ENCODE assay signal across 8 cellular contexts in the genomic region with DNA sequence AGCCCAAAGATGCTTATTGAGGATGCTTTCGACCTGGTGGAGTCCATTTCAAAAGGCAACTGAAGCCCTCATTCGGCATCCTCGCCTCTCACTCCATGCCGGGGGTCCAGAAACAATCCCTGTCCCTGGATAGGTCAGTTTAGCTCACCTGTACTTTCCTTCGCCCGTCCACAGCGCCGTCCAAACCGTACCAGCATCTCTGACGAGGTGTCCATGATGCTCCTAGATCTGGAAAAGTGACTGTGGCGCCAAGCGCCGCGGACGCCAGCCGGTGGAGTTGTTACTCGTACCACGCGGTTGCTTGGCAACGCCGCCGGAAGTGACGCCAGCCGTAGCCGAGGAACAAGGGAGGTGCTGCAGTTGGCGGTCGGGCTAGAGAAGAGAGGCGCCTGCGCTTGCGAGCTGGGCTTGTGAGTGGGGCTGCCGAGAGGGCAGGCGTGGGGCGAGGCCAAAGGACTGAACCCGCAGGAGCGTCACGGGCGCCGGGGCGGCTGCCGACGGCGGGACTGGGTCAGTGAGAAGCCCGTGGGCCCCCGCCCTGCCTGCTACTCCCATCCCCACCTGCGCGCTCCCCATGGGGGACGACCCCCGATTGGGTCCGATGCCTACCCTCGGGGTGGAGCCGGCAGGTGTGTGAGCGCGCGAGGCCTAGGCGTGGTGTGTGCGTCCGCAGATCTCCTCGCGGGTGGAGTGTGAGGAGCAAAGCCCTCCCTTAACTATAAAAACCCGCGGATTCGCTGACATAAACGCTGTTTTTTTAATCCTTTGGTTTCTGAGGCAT. TPM values are rescaled to one million over a fixed set of nuclear protein-coding genes. Genes with fewer than 3 reads are reported as not detected.
A peak's percentile ranks its signal among the peaks of the same experiment; 100 is the strongest.
DNase-seq lines count a peak whose midpoint lies in the region; ATAC-seq, FAIRE-seq and TF ChIP-seq lines count a peak whose summit lies in the region.

A gene with protein sequence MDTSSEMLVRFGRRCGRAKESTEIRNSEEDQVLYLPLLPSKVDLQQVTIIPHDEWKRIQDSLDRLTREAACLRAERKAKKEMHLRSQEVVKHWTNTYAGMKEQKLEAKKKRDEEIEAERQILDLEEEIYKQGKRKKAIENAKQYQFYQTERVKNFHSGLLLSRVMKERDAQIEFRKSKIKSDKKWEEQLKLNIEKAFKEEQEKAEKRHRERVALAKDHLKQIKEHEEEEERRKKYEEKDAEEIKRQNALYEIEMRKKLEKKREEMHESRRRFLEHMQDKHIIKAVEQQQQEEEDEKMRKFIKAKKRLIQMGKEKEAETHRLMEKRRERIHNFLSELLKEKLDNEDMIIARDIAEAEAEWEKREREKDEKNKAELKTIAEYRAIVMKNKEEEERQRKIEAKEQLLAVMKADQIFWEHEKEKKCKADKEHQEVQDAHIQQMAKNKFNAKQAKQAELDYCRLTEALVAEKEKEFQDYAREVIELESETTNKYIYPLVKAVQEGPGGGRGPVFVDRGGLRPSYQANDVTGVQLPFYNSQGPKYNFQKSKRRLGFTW (minus strand): TSS at position 293 of the 781 bp plus-strand sequence. CDS start 78 bp downstream, at position 215.
A gene with protein sequence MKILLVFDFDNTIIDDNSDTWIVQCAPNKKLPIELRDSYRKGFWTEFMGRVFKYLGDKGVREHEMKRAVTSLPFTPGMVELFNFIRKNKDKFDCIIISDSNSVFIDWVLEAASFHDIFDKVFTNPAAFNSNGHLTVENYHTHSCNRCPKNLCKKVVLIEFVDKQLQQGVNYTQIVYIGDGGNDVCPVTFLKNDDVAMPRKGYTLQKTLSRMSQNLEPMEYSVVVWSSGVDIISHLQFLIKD (plus strand): TSS at position 357 of the 781 bp plus-strand sequence. CDS start 6,503 bp downstream, outside the sequence.

- H3K27me3 ChIP-seq in AG04450 (ENCODE audit: control insufficient read depth, insufficient read depth, low read length) (peaks cover 2% of the 10 kb centered on the region), WERI-Rb-1 (ENCODE audit: insufficient read depth, low read depth, severe bottlenecking) (no peaks in the 10 kb centered on the region), bronchial epithelial cell (ENCODE audit: control insufficient read depth, insufficient read depth, low read length) (no peaks in the 10 kb centered on the region)

- POLR2A ChIA-PET in AG04450 (lab: Yijun Ruan, JAX): interaction anchor here (0.8 to 2.5 kb wide), 2 partner anchors 12 to 133 kb away, joined by 3 to 8 read pairs; a partner anchor contains a TSS

- TF ChIP-seq CTCF in AG04450 (IDR thresholded peaks at IDR 0.05; ENCODE audit: low read depth, low read length) (no peak), WERI-Rb-1 (IDR thresholded peaks at IDR 0.05; ENCODE audit: low read depth, low read length) (no peak), bronchial epithelial cell (IDR thresholded peaks at IDR 0.05; ENCODE audit: insufficient read depth, low read length, severe bottlenecking) (no peak)

- DNase-seq in AG04450 (ENCODE audit: low read depth, low spot score): peak; percentile 87
- peak; percentile 94 for DNase-seq in NCI-H2196 treated with DMSO at 0.1 percent for 48 hours (lab: John Stamatoyannopoulos, UW; ENCODE audit: unreplicated experiment)
- DNase-seq in WERI-Rb-1: peak; percentile 98
- peak; percentile 92 for DNase-seq in bronchial epithelial cell (ENCODE audit: low read depth)
- peak; percentile 96 for DNase-seq in iPS-NIHi11 (ENCODE audit: low spot score)

- CTCF ChIA-PET in AG04450 (lab: Charles Lee): interaction anchor here (0.6 to 0.7 kb wide), 2 partner anchors 51 to 206 kb away, joined by 3 read pairs; no protein-coding TSS in a partner anchor

- ATAC-seq in GM18907 (IDR thresholded peaks at IDR 0.05; ENCODE audit: unreplicated experiment) (peak; percentile 99), HG03139 (IDR thresholded peaks at IDR 0.05; ENCODE audit: unreplicated experiment) (peak; percentile 99)

- no peak for FAIRE-seq in bronchial epithelial cell (lab: Jason Lieb, UNC)

- H3K27ac ChIP-seq in AG04450 (ENCODE audit: low read depth, low read length): peak within 1 kb of the TSS; percentile 53
- H3K27ac ChIP-seq in WERI-Rb-1: peak within 1 kb of the TSS; percentile 94
- peak within 1 kb of the TSS in 19 of 21 experiments; percentile 67 to 94 (median 87) for H3K27ac ChIP-seq in skin epidermis

- peaks cover 15% of the 10 kb centered on the region for H3K36me3 ChIP-seq in WERI-Rb-1
- H3K36me3 ChIP-seq in bronchial epithelial cell (ENCODE audit: control insufficient read depth, insufficient read depth, low read length): peaks cover 2% of the 10 kb centered on the region

- H3K9me3 ChIP-seq in AG04450 (ENCODE audit: control insufficient read depth, insufficient read depth, low read length) (no peaks in the 10 kb centered on the region; the same call in 1 of the 2 replicates), WERI-Rb-1 (ENCODE audit: severe bottlenecking) (no peaks in the 10 kb centered on the region)

- H3K4me3 ChIP-seq in AG04450 (ENCODE audit: low read depth, low read length) (peak within 1 kb of the TSS; percentile 82), WERI-Rb-1 (ENCODE audit: low read depth, low read length) (peak within 1 kb of the TSS; percentile 79), bronchial epithelial cell (ENCODE audit: low read depth, low read length) (peak within 1 kb of the TSS; percentile 77), skin epidermis (peak within 1 kb of the TSS; percentile 63 to 87 (median 78))

RNA-seq across cellular contexts. Expression of the first gene that starts in this region (rescaled TPM):
- polyA plus RNA-seq in AG04450 (2011; rRNA removed): not detected in 2 replicates
- not detected in 2 replicates for polyA minus RNA-seq in AG04450 (2011; rRNA and poly(A)+ RNA removed)
- not detected in 2 replicates for total RNA-seq in bronchial epithelial cell

RNA-seq across cellular contexts. Expression of the second gene that starts in this region (rescaled TPM):
- polyA plus RNA-seq in AG04450 (2011; rRNA removed): 1.3 and 1.9 TPM in 2 replicates
- 0.35 and 0.60 TPM in 2 replicates for polyA minus RNA-seq in AG04450 (2011; rRNA and poly(A)+ RNA removed)
- 2.4 and 4.0 TPM in 2 replicates for total RNA-seq in bronchial epithelial cell

Comparison
In these comparisons a context has a peak if more than half of its experiments do, and no peak if none do; other contexts are left out.
1. Peak in every context shown above with its lines: DNase-seq, ATAC-seq, H3K4me3 ChIP-seq and H3K27ac ChIP-seq.